1 cellular context compared by ENCODE assay signal in the genomic region with DNA sequence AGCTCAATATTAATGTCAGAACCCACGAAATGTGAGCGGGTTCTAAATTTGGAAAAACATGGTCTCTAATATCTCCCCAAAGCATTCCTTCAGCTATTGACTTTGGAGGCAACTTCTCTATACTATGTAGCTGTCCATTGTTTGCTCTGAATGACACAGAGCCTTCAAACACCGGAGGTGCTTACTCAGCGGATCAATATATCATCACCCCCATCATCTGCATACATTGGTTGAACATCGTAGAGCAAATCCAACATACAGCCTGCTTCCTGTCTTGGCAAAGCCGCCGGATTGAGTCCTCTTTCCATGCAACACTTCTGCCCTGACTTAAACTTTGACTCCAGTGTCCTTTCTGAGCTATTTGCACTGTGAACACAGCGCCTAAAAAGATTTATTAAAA.
A peak's percentile ranks its signal among the peaks of the same experiment; 100 is the strongest.
TF ChIP-seq lines count a peak whose summit lies in the region.

No MANE protein-coding gene starts in this region.

TF ChIP-seq in HepG2, 621 proteins besides CTCF, POLR2A, EP300 and RAD21 (continued from another document and continues in another):
- TF ChIP-seq HNF1B (CRISPR knock-in tag; IDR thresholded peaks at IDR 0.05) (no peak), GABPA (IDR thresholded peaks at IDR 0.05; ENCODE audit: low read depth, low read length) (0 out of 2 replicates have a peak, but pooled peaks have one; percentile 9), GABPA (CRISPR knock-in tag; IDR thresholded peaks at IDR 0.05; ENCODE audit: low read depth) (peak; percentile 62), MAFF (IDR thresholded peaks at IDR 0.05; ENCODE audit: low read depth, low read length) (peak; percentile 89), ZNF530 (CRISPR knock-in tag; IDR thresholded peaks at IDR 0.05; ENCODE audit: low read depth) (no peak), KLF15 (CRISPR knock-in tag; IDR thresholded peaks at IDR 0.05; ENCODE audit: borderline replicate concordance) (no peak), NFE2L2 (IDR thresholded peaks at IDR 0.05; ENCODE audit: low read length) (no peak), ZNF124 (CRISPR knock-in tag; IDR thresholded peaks at IDR 0.05) (no peak), IKZF1 (IDR thresholded peaks at IDR 0.05) (no peak), MED1 (CRISPR knock-in tag; IDR thresholded peaks at IDR 0.05) (peak; percentile 35; the same call in 1 of the 2 replicates), BRCA1 (CRISPR knock-in tag; IDR thresholded peaks at IDR 0.05) (no peak), ISL2 (CRISPR knock-in tag; IDR thresholded peaks at IDR 0.05) (peak; percentile 58; the same call in 1 of the 2 replicates), PCBP2 (optimal IDR thresholded peaks at IDR 0.05; ENCODE audit: low read depth, low read length, poor library complexity, severe bottlenecking) (no peak), GZF1 (CRISPR knock-in tag; IDR thresholded peaks at IDR 0.05) (no peak), ZSCAN9 (CRISPR knock-in tag; IDR thresholded peaks at IDR 0.05; ENCODE audit: borderline replicate concordance) (no peak), ZBTB7A (CRISPR knock-in tag; IDR thresholded peaks at IDR 0.05) (no peak), IRF1 (CRISPR knock-in tag; IDR thresholded peaks at IDR 0.05; ENCODE audit: low read depth) (no peak), KAT8 (CRISPR knock-in tag; IDR thresholded peaks at IDR 0.05) (peak; percentile 47; the same call in 1 of the 2 replicates), ATF7 (IDR thresholded peaks at IDR 0.05) (no peak), ATF7 (CRISPR knock-in tag; IDR thresholded peaks at IDR 0.05) (no peak), HOXA3 (CRISPR knock-in tag; IDR thresholded peaks at IDR 0.05) (peak; percentile 46; the same call in 1 of the 2 replicates), ELF3 (CRISPR knock-in tag; IDR thresholded peaks at IDR 0.05) (peak; percentile 45; the same call in 1 of the 2 replicates), SP140L (CRISPR knock-in tag; IDR thresholded peaks at IDR 0.05; ENCODE audit: borderline replicate concordance) (no peak), GTF3A (CRISPR knock-in tag; conservative IDR thresholded peaks at IDR 0.05) (no peak), ZGPAT (CRISPR knock-in tag; IDR thresholded peaks at IDR 0.05) (peak; percentile 53; the same call in 1 of the 2 replicates), ZNF615 (CRISPR knock-in tag; IDR thresholded peaks at IDR 0.05; ENCODE audit: borderline replicate concordance) (no peak), ZIK1 (CRISPR knock-in tag; IDR thresholded peaks at IDR 0.05; ENCODE audit: borderline replicate concordance, low read depth) (no peak), ZFP36L2 (CRISPR knock-in tag; IDR thresholded peaks at IDR 0.05) (no peak), MAFG (CRISPR knock-in tag; IDR thresholded peaks at IDR 0.05) (no peak), CBX5 (CRISPR knock-in tag; IDR thresholded peaks at IDR 0.05; ENCODE audit: borderline replicate concordance) (peak; percentile 24; the same call in 1 of the 2 replicates), PHF5A (CRISPR knock-in tag; IDR thresholded peaks at IDR 0.05; ENCODE audit: low read depth, unreplicated experiment) (no peak), POGZ (CRISPR knock-in tag; IDR thresholded peaks at IDR 0.05) (no peak), ZNF644 (CRISPR knock-in tag; IDR thresholded peaks at IDR 0.05; ENCODE audit: low read depth) (no peak), FOXC1 (CRISPR knock-in tag; IDR thresholded peaks at IDR 0.05; ENCODE audit: borderline replicate concordance) (no peak), MLX (CRISPR knock-in tag; IDR thresholded peaks at IDR 0.05) (no peak), ZNF335 (CRISPR knock-in tag; IDR thresholded peaks at IDR 0.05) (no peak), TEAD3 (CRISPR knock-in tag; optimal IDR thresholded peaks at IDR 0.05; ENCODE audit: borderline replicate concordance) (peak; percentile 57)
- TF ChIP-seq, protein P1, sequence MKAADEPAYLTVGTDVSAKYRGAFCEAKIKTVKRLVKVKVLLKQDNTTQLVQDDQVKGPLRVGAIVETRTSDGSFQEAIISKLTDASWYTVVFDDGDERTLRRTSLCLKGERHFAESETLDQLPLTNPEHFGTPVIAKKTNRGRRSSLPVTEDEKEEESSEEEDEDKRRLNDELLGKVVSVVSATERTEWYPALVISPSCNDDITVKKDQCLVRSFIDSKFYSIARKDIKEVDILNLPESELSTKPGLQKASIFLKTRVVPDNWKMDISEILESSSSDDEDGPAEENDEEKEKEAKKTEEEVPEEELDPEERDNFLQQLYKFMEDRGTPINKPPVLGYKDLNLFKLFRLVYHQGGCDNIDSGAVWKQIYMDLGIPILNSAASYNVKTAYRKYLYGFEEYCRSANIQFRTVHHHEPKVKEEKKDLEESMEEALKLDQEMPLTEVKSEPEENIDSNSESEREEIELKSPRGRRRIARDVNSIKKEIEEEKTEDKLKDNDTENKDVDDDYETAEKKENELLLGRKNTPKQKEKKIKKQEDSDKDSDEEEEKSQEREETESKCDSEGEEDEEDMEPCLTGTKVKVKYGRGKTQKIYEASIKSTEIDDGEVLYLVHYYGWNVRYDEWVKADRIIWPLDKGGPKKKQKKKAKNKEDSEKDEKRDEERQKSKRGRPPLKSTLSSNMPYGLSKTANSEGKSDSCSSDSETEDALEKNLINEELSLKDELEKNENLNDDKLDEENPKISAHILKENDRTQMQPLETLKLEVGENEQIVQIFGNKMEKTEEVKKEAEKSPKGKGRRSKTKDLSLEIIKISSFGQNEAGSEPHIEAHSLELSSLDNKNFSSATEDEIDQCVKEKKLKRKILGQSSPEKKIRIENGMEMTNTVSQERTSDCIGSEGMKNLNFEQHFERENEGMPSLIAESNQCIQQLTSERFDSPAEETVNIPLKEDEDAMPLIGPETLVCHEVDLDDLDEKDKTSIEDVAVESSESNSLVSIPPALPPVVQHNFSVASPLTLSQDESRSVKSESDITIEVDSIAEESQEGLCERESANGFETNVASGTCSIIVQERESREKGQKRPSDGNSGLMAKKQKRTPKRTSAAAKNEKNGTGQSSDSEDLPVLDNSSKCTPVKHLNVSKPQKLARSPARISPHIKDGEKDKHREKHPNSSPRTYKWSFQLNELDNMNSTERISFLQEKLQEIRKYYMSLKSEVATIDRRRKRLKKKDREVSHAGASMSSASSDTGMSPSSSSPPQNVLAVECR (CRISPR knock-in tag; IDR thresholded peaks at IDR 0.05; ENCODE audit: borderline replicate concordance), result peak; percentile 29; the same call in 1 of the 2 replicates
- TF ChIP-seq, protein P2, sequence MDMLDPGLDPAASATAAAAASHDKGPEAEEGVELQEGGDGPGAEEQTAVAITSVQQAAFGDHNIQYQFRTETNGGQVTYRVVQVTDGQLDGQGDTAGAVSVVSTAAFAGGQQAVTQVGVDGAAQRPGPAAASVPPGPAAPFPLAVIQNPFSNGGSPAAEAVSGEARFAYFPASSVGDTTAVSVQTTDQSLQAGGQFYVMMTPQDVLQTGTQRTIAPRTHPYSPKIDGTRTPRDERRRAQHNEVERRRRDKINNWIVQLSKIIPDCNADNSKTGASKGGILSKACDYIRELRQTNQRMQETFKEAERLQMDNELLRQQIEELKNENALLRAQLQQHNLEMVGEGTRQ (IDR thresholded peaks at IDR 0.05; ENCODE audit: low read depth, low read length), result no peak
- TF ChIP-seq, protein P2 (CRISPR knock-in tag; IDR thresholded peaks at IDR 0.05; ENCODE audit: borderline replicate concordance), result no peak
- TF ChIP-seq, protein P3, sequence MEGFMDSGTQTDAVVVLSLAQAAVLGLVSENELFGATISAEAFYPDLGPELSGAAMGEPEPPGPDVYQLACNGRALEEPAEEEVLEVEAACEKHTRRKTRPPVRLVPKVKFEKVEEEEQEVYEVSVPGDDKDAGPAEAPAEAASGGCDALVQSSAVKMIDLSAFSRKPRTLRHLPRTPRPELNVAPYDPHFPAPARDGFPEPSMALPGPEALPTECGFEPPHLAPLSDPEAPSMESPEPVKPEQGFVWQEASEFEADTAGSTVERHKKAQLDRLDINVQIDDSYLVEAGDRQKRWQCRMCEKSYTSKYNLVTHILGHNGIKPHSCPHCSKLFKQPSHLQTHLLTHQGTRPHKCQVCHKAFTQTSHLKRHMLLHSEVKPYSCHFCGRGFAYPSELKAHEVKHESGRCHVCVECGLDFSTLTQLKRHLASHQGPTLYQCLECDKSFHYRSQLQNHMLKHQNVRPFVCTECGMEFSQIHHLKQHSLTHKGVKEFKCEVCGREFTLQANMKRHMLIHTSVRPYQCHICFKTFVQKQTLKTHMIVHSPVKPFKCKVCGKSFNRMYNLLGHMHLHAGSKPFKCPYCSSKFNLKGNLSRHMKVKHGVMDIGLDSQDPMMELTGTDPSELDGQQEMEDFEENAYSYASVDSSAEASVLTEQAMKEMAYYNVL (CRISPR knock-in tag; IDR thresholded peaks at IDR 0.05; ENCODE audit: borderline replicate concordance), result no peak
- TF ChIP-seq, protein P4, sequence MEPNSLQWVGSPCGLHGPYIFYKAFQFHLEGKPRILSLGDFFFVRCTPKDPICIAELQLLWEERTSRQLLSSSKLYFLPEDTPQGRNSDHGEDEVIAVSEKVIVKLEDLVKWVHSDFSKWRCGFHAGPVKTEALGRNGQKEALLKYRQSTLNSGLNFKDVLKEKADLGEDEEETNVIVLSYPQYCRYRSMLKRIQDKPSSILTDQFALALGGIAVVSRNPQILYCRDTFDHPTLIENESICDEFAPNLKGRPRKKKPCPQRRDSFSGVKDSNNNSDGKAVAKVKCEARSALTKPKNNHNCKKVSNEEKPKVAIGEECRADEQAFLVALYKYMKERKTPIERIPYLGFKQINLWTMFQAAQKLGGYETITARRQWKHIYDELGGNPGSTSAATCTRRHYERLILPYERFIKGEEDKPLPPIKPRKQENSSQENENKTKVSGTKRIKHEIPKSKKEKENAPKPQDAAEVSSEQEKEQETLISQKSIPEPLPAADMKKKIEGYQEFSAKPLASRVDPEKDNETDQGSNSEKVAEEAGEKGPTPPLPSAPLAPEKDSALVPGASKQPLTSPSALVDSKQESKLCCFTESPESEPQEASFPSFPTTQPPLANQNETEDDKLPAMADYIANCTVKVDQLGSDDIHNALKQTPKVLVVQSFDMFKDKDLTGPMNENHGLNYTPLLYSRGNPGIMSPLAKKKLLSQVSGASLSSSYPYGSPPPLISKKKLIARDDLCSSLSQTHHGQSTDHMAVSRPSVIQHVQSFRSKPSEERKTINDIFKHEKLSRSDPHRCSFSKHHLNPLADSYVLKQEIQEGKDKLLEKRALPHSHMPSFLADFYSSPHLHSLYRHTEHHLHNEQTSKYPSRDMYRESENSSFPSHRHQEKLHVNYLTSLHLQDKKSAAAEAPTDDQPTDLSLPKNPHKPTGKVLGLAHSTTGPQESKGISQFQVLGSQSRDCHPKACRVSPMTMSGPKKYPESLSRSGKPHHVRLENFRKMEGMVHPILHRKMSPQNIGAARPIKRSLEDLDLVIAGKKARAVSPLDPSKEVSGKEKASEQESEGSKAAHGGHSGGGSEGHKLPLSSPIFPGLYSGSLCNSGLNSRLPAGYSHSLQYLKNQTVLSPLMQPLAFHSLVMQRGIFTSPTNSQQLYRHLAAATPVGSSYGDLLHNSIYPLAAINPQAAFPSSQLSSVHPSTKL (CRISPR knock-in tag; IDR thresholded peaks at IDR 0.05), result peak; percentile 59
- TF ChIP-seq, protein P5, sequence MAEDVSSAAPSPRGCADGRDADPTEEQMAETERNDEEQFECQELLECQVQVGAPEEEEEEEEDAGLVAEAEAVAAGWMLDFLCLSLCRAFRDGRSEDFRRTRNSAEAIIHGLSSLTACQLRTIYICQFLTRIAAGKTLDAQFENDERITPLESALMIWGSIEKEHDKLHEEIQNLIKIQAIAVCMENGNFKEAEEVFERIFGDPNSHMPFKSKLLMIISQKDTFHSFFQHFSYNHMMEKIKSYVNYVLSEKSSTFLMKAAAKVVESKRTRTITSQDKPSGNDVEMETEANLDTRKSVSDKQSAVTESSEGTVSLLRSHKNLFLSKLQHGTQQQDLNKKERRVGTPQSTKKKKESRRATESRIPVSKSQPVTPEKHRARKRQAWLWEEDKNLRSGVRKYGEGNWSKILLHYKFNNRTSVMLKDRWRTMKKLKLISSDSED (CRISPR knock-in tag; IDR thresholded peaks at IDR 0.05), result no peak
